14 cellular contexts compared by ENCODE assay signal in the genomic region with DNA sequence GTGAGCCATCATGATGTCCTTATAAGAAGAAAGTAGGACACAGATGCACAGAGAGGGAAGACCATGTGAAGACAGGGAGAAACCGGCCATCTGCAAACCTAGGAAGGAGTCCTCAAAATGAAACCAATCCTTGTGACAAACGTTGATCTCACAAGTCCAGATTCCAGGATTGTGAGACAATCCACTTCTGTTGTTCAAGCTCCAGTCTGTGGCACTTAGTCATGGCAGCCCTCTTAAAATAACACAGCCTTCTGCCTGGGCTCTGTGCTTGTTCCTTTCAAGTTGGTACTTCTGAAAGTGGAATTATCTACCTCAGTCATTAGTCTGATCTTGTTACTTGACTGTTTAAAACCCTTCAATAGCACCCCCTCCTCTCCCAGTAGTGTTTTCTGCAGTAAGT.
A peak's percentile ranks its signal among the peaks of the same experiment; 100 is the strongest.
DNase-seq lines count a peak whose midpoint lies in the region; ATAC-seq and TF ChIP-seq lines count a peak whose summit lies in the region.
"Had no signal": no experiment of that assay in that cellular context is flagged by ENCODE, and none has a peak within 500 bp of the region (broad histone marks: within the 10 kb centered on the region; RNA-seq: fewer than 3 reads in every experiment).

No MANE protein-coding gene starts in this region.

- no peak for TF ChIP-seq CTCF in foreskin fibroblast (IDR thresholded peaks at IDR 0.05; ENCODE audit: low read depth, low read length)

- no peak for ATAC-seq in stimulated activated memory B cell treated with anti-CD40 and anti-IgM and Interleukin-4, amounts not matched to agents 10 μg/mL and 1 μg/mL and 100 μg/mL, for 72 hours
- ATAC-seq in T-cell (replicated peaks in 1 of 4) = no peak
- no peak for ATAC-seq in HG03460 (IDR thresholded peaks at IDR 0.05; ENCODE audit: unreplicated experiment)
- ATAC-seq: HCT116 had no signal

- no peaks in the 10 kb centered on the region for H3K9me3 ChIP-seq in adipocyte (ENCODE audit: control insufficient read depth, low read length)

- H3K36me3 ChIP-seq in adipocyte (ENCODE audit: control insufficient read depth, insufficient read depth, low read length, severe bottlenecking) = no peaks in the 10 kb centered on the region

- no peak overlapping the region for H3K4me3 Mint-ChIP-seq in stimulated activated memory B cell treated with anti-CD40 and anti-IgM and Interleukin-4, amounts not matched to agents 10 μg/mL and 1 μg/mL and 100 μg/mL, for 72 hours
- no peak overlapping the region for H3K4me3 Mint-ChIP-seq in T-cell
- H3K4me3 Mint-ChIP-seq: activated naive CD8-positive, alpha-beta T cell treated with anti-CD3 and anti-CD28 coated beads for 36 hours had no signal

- peaks cover 75% of the 10 kb centered on the region for H3K4me1 ChIP-seq in adipocyte (ENCODE audit: control insufficient read depth, insufficient read depth, low read length)

- no peak overlapping the region for H3K4me3 ChIP-seq in adipocyte (ENCODE audit: low read length)
- no peak overlapping the region for H3K4me3 ChIP-seq in foreskin fibroblast (ENCODE audit: low read depth in 1 of 2, low read length in 2 of 2)
- H3K4me3 ChIP-seq: dorsolateral prefrontal cortex had no signal

- H3K9me3 Mint-ChIP-seq in stimulated activated memory B cell treated with anti-CD40 and anti-IgM and Interleukin-4, amounts not matched to agents 10 μg/mL and 1 μg/mL and 100 μg/mL, for 72 hours = no peaks in the 10 kb centered on the region
- H3K9me3 Mint-ChIP-seq in T-cell = no peaks in the 10 kb centered on the region
- H3K9me3 Mint-ChIP-seq: activated naive CD8-positive, alpha-beta T cell treated with anti-CD3 and anti-CD28 coated beads for 36 hours had no signal

- CTCF ChIA-PET in T-cell (lab: Charles Lee) = no interaction called here

- peak; percentile 51 for DNase-seq in HS-5 (ENCODE audit: low read depth)
- DNase-seq in adipocyte (ENCODE audit: low read depth) = peak; percentile 60
- DNase-seq in foreskin fibroblast = peak; percentile 77 to 83
- no peak for DNase-seq in T-cell
- DNase-seq in NCI-H2081 treated with DMSO at 0.1 percent for 48 hours (lab: John Stamatoyannopoulos, UW) = no peak
- DNase-seq: activated naive CD8-positive, alpha-beta T cell treated with anti-CD3 and anti-CD28 coated beads for 36 hours; KBM-7; retina; substantia nigra; T1000 had no signal

- H3K36me3 Mint-ChIP-seq in stimulated activated memory B cell treated with anti-CD40 and anti-IgM and Interleukin-4, amounts not matched to agents 10 μg/mL and 1 μg/mL and 100 μg/mL, for 72 hours = no peaks in the 10 kb centered on the region
- H3K36me3 Mint-ChIP-seq in T-cell = no peaks in the 10 kb centered on the region
- H3K36me3 Mint-ChIP-seq: activated naive CD8-positive, alpha-beta T cell treated with anti-CD3 and anti-CD28 coated beads for 36 hours had no signal

- H3K9ac ChIP-seq in adipocyte (ENCODE audit: low read length) = peak overlapping the region; percentile 69

- POLR2A ChIA-PET in T-cell (lab: Charles Lee) = interaction anchor here in 1 of 2 donors (0.6 kb wide), 1 partner anchor 14 kb away, joined by 6 read pairs; no protein-coding TSS in a partner anchor

- peak overlapping the region; percentile 26 for H3K27ac Mint-ChIP-seq in stimulated activated memory B cell treated with anti-CD40 and anti-IgM and Interleukin-4, amounts not matched to agents 10 μg/mL and 1 μg/mL and 100 μg/mL, for 72 hours
- no peak overlapping the region for H3K27ac Mint-ChIP-seq in T-cell
- H3K27ac Mint-ChIP-seq: activated naive CD8-positive, alpha-beta T cell treated with anti-CD3 and anti-CD28 coated beads for 36 hours had no signal

- H3K4me1 Mint-ChIP-seq in stimulated activated memory B cell treated with anti-CD40 and anti-IgM and Interleukin-4, amounts not matched to agents 10 μg/mL and 1 μg/mL and 100 μg/mL, for 72 hours = peaks cover 10% of the 10 kb centered on the region
- peaks cover 1 to 10% (median 9%) of the 10 kb centered on the region in 3 donors for H3K4me1 Mint-ChIP-seq in T-cell

- no peaks in the 10 kb centered on the region for H3K27me3 Mint-ChIP-seq in stimulated activated memory B cell treated with anti-CD40 and anti-IgM and Interleukin-4, amounts not matched to agents 10 μg/mL and 1 μg/mL and 100 μg/mL, for 72 hours
- no peaks in the 10 kb centered on the region for H3K27me3 Mint-ChIP-seq in T-cell
- H3K27me3 Mint-ChIP-seq: activated naive CD8-positive, alpha-beta T cell treated with anti-CD3 and anti-CD28 coated beads for 36 hours had no signal

- H3K27me3 ChIP-seq in adipocyte (replicated peaks; ENCODE audit: control insufficient read depth, insufficient read depth, low read length) = no peaks in the 10 kb centered on the region
- H3K27me3 ChIP-seq: dorsolateral prefrontal cortex had no signal

Comparison
In these comparisons a context has a peak if more than half of its experiments do, and no peak if none do; other contexts are left out.
1. DNase-seq: peak in HS-5 (single experiment), adipocyte (single experiment) and foreskin fibroblast (2 of 2); none in T-cell (0 of 34) and NCI-H2081 treated with DMSO at 0.1 percent for 48 hours (single experiment).